ENCODE assay signal across 27 cellular contexts in genomic region chr17:19551708-19552148, GRCh38. TPM values are rescaled to one million over a fixed set of nuclear protein-coding genes. Genes with fewer than 3 reads are reported as not detected.
"Had no signal": no experiment of that assay in that cellular context is flagged by ENCODE, and none has a peak within 500 bp of the region (broad histone marks: within the 10 kb centered on the region; RNA-seq: fewer than 3 reads in every experiment).

No MANE protein-coding gene starts in this region.

- H3K27me3 ChIP-seq: gastroesophageal sphincter, pancreas, spleen had no signal

- H3K27ac Mint-ChIP-seq: activated naive CD4-positive, alpha-beta T cell treated with anti-CD3 and anti-CD28 coated beads, Interleukin-2, amount 10 ng/mL, durations not matched to agents 7 days and 5 days; activated naive CD8-positive, alpha-beta T cell treated with anti-CD3 and anti-CD28 coated beads, Interleukin-2, amount 10 ng/mL, durations not matched to agents 7 days and 5 days; effector memory CD8-positive, alpha-beta T cell; immature natural killer cell; mesothelial cell of epicardium; naive thymus-derived CD4-positive, alpha-beta T cell; T-helper 17 cell had no signal

- H3K27ac ChIP-seq: gastroesophageal sphincter, pancreas, psoas muscle, spleen, WERI-Rb-1 had no signal

- DNase-seq: activated CD4-positive, alpha-beta T cell treated with anti-CD3 and anti-CD28 coated beads for 48 hours; activated CD4-positive, alpha-beta T cell treated with anti-CD3 and anti-CD28 coated beads, Interleukin-2, amount 50 U/mL, for 48 hours; activated CD8-positive, alpha-beta memory T cell treated with anti-CD3 and anti-CD28 coated beads for 24 hours; activated gamma-delta T cell; activated naive CD4-positive, alpha-beta T cell treated with anti-CD3 and anti-CD28 coated beads, Interleukin-2, amount 10 ng/mL, durations not matched to agents 7 days and 5 days; activated naive CD8-positive, alpha-beta T cell treated with anti-CD3 and anti-CD28 coated beads, Interleukin-2, amount 10 ng/mL, durations not matched to agents 7 days and 5 days; activated T-cell treated with anti-CD3 and anti-CD28 coated beads, Interleukin-2, amount 50 U/mL, for 1 hour; amniotic stem cell; effector memory CD8-positive, alpha-beta T cell; hypothalamus; immature natural killer cell; naive thymus-derived CD4-positive, alpha-beta T cell; nucleus accumbens; pancreas; psoas muscle; spleen; stimulated activated CD4-positive, alpha-beta T cell treated with anti-CD3 and anti-CD28 coated beads, Interleukin-2, amount 100 ng/mL, for 48 hours; stimulated activated naive CD4-positive, alpha-beta T cell treated with Interleukin-2 at 50 U/mL for 16 hours; SW 1271; T-helper 17 cell; T1000; trophoblast cell; WERI-Rb-1 had no signal

- H3K9me3 Mint-ChIP-seq: activated naive CD4-positive, alpha-beta T cell treated with anti-CD3 and anti-CD28 coated beads, Interleukin-2, amount 10 ng/mL, durations not matched to agents 7 days and 5 days; activated naive CD8-positive, alpha-beta T cell treated with anti-CD3 and anti-CD28 coated beads, Interleukin-2, amount 10 ng/mL, durations not matched to agents 7 days and 5 days; effector memory CD8-positive, alpha-beta T cell; immature natural killer cell; mesothelial cell of epicardium; neural crest cell had no signal

- ATAC-seq: activated CD4-positive, CD25-positive, alpha-beta regulatory T cell treated with anti-CD3 and anti-CD28 coated beads, Interleukin-2, amount 50 U/mL, for 24 hours; effector memory CD8-positive, alpha-beta T cell; gastroesophageal sphincter; naive thymus-derived CD4-positive, alpha-beta T cell; psoas muscle; T-helper 17 cell had no signal

- H3K4me1 Mint-ChIP-seq: activated naive CD4-positive, alpha-beta T cell treated with anti-CD3 and anti-CD28 coated beads, Interleukin-2, amount 10 ng/mL, durations not matched to agents 7 days and 5 days; activated naive CD8-positive, alpha-beta T cell treated with anti-CD3 and anti-CD28 coated beads, Interleukin-2, amount 10 ng/mL, durations not matched to agents 7 days and 5 days; immature natural killer cell; neural crest cell had no signal

- H3K4me1 ChIP-seq: gastroesophageal sphincter, pancreas, psoas muscle had no signal

- H3K36me3 ChIP-seq: gastroesophageal sphincter, pancreas, spleen, WERI-Rb-1 had no signal

- H3K4me3 Mint-ChIP-seq: activated naive CD4-positive, alpha-beta T cell treated with anti-CD3 and anti-CD28 coated beads, Interleukin-2, amount 10 ng/mL, durations not matched to agents 7 days and 5 days; activated naive CD8-positive, alpha-beta T cell treated with anti-CD3 and anti-CD28 coated beads, Interleukin-2, amount 10 ng/mL, durations not matched to agents 7 days and 5 days; effector memory CD8-positive, alpha-beta T cell; immature natural killer cell; mesothelial cell of epicardium; naive thymus-derived CD4-positive, alpha-beta T cell; neural crest cell; T-helper 17 cell had no signal

- H3K36me3 Mint-ChIP-seq: activated naive CD4-positive, alpha-beta T cell treated with anti-CD3 and anti-CD28 coated beads, Interleukin-2, amount 10 ng/mL, durations not matched to agents 7 days and 5 days; activated naive CD8-positive, alpha-beta T cell treated with anti-CD3 and anti-CD28 coated beads, Interleukin-2, amount 10 ng/mL, durations not matched to agents 7 days and 5 days; immature natural killer cell; mesothelial cell of epicardium; naive thymus-derived CD4-positive, alpha-beta T cell had no signal

- H3K4me3 ChIP-seq: gastroesophageal sphincter, pancreas, psoas muscle, spleen had no signal

- H3K9me3 ChIP-seq: gastroesophageal sphincter, pancreas, psoas muscle, spleen had no signal

RNA-seq across cellular contexts. Expression of gene SLC47A1, which starts 18.1 kb away (rescaled TPM):
- total RNA-seq: activated naive CD8-positive, alpha-beta T cell treated with anti-CD3 and anti-CD28 coated beads, Interleukin-2, amount 10 ng/mL, durations not matched to agents 7 days and 5 days; T-helper 17 cell had no signal
